ENCODE assay signal across 10 cellular contexts in the genomic region with DNA sequence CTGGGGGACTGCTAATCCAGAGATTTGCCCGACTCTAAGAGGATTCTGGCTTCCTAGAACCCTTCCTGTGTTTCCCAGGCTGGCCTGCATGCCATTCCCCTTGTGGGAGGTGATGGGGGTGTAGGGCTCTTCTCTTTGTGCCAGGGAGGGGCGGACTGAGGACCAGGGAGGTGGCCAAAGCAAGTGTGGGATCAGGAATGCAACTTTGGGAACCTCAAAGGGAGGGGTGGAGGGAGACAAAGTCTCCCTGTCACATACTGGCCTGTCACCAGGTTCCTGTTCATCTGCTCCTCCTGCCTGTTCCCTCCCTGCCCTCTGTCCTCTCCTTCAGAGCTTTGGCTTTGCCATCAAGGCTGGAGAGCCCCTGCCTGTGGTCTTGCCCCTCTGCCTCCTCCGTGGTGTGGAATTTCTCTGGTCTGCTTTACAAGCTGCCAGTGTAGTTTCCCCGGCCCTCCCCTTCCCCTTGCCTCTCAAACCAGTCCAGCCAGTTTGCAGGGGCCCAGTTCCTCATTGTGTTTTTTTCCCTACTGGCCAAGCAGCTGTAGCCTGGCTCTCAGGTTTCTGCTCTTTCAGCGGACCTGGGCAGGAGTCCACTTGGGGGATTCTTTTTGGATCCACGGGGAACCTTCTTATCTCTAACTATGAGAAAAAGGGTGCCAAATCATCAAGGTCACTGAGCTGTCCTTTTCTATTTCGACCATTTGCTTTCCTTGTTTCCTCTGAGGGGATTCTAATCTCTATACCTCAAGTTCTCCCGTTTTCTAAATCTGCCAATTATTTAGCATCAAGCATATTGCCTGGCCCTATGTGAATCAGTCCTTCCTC. TPM values are rescaled to one million over a fixed set of nuclear protein-coding genes. Genes with fewer than 3 reads are reported as not detected.
DNase-seq lines count a peak whose midpoint lies in the region; ATAC-seq, FAIRE-seq and TF ChIP-seq lines count a peak whose summit lies in the region.
"Had no signal": no experiment of that assay in that cellular context is flagged by ENCODE, and none has a peak within 500 bp of the region (broad histone marks: within the 10 kb centered on the region; RNA-seq: fewer than 3 reads in every experiment).

No MANE protein-coding gene starts in this region.

- no peaks in the 10 kb centered on the region for H3K79me1 ChIP-seq in H9 (ENCODE audit: insufficient read depth, low read depth, low read length, poor library complexity, severe bottlenecking)

- no peak overlapping the region for H3K4me3 ChIP-seq in NT2/D1 (ENCODE audit: insufficient read length, low read depth)
- H3K4me3 ChIP-seq in pancreas = peak overlapping the region; percentile 56 to 82 (median 78)

- WGBS in H9 (ENCODE audit: extremely low coverage, insufficient read length, low lambda C conversion rate) = no CpG with 5 or more reads among the region's 8 CpGs
- 10 to 12% methylated on average over 8 of the region's 8 CpGs for WGBS in pancreas, 2 donors

- H3K9me3 ChIP-seq in H9 (ENCODE audit: control insufficient read depth, low read depth, low read length) (no peaks in the 10 kb centered on the region), NT2/D1 (ENCODE audit: insufficient read depth, low read length) (no peaks in the 10 kb centered on the region), pancreas (no peaks in the 10 kb centered on the region)
- H3K9me3 ChIP-seq: tibial artery had no signal

- H3K4me1 Mint-ChIP-seq in H9 (peaks cover 48 to 53% of the 10 kb centered on the region in 2 experiments), HFFc6 (ENCODE audit: low read depth) (peaks cover 19% of the 10 kb centered on the region)

- H2BK12ac ChIP-seq in H9 (ENCODE audit: insufficient read length, low read depth, low read length) = no peak overlapping the region

- no peak overlapping the region for H3K56ac ChIP-seq in H9 (ENCODE audit: insufficient read length, low read depth, low read length)

- peak; percentile 41 for ATAC-seq in esophagus mucosa
- ATAC-seq in pancreas = peak; percentile 64 to 73 (median 68)
- ATAC-seq in HG03135 (IDR thresholded peaks at IDR 0.05; ENCODE audit: unreplicated experiment) = no peak

- intact Hi-C loops in pancreas (cut with DNase I) = no loop called here

- H2AFZ ChIP-seq in H9 (ENCODE audit: low read length) = no peak overlapping the region

- H3K36me3 ChIP-seq in NT2/D1 (ENCODE audit: insufficient read depth, insufficient read length, low read length) (no peaks in the 10 kb centered on the region), pancreas (no peaks in the 10 kb centered on the region)
- H3K36me3 ChIP-seq: tibial artery had no signal

- peak overlapping the region; percentile 89 to 91 for H3K4me3 Mint-ChIP-seq in H9
- no peak overlapping the region; the same call in 1 of the 2 replicates for H3K4me3 Mint-ChIP-seq in HFFc6

- H3K9me3 Mint-ChIP-seq in H9 (no peaks in the 10 kb centered on the region), HFFc6 (no peaks in the 10 kb centered on the region)

- H3K4me1 ChIP-seq in H9 (ENCODE audit: insufficient read depth, low read length) (peaks cover 15% of the 10 kb centered on the region; the same call in 1 of the 2 replicates), NT2/D1 (ENCODE audit: insufficient read depth, insufficient read length) (peaks cover 22% of the 10 kb centered on the region), pancreas (peaks cover 11 to 29% (median 28%) of the 10 kb centered on the region in 3 donors)

- H2BK120ac ChIP-seq in H9 (ENCODE audit: low read depth, low read length, poor library complexity, severe bottlenecking) = no peak overlapping the region

- TF ChIP-seq CTCF in H9 (conservative IDR thresholded peaks at IDR 0.05) = no peak
- TF ChIP-seq CTCF in pancreas (IDR thresholded peaks at IDR 0.05) = no peak
- TF ChIP-seq CTCF in HFFc6 (IDR thresholded peaks at IDR 0.05) = no peak

- H2AK5ac ChIP-seq in H9 (ENCODE audit: insufficient read length, low read length) = no peak overlapping the region

- no peak overlapping the region for H2BK5ac ChIP-seq in H9 (ENCODE audit: insufficient read length, low read length)

- H3K27me3 Mint-ChIP-seq in H9 (ENCODE audit: low read depth) = no peaks in the 10 kb centered on the region
- H3K27me3 Mint-ChIP-seq in HFFc6 (ENCODE audit: insufficient read depth) = peaks cover 22% of the 10 kb centered on the region

- peak overlapping the region; percentile 18 for H3K14ac ChIP-seq in H9 (ENCODE audit: insufficient read depth, low read length)

- peak overlapping the region; percentile 23 for H3K18ac ChIP-seq in H9 (ENCODE audit: insufficient read length, low read depth, low read length)

- H3K9ac ChIP-seq in H9 (ENCODE audit: extremely low read depth, insufficient read length, low read length) (peak overlapping the region; percentile 13), NT2/D1 (ENCODE audit: insufficient read length, low read depth) (peak overlapping the region; percentile 85)

- H3K27ac ChIP-seq in H9 (ENCODE audit: insufficient read length, low read depth, low read length) = peak overlapping the region; percentile 36
- H3K27ac ChIP-seq in pancreas = peak overlapping the region; percentile 90 to 98 (median 94)
- H3K27ac ChIP-seq: tibial artery had no signal

- H3K27ac Mint-ChIP-seq in H9 (peak overlapping the region; percentile 97), HFFc6 (no peak overlapping the region)

- no peak overlapping the region for H3T11ph ChIP-seq in H9 (ENCODE audit: low read length)

- no peak for FAIRE-seq in pancreas (lab: Jason Lieb, UNC)
- FAIRE-seq: TTC549 had no signal

- DNase-seq in H9 = peak; percentile 84
- no peak for DNase-seq in NT2/D1 (ENCODE audit: low read depth, low spot score)
- peak; percentile 77 to 90 (median 89) for DNase-seq in pancreas
- DNase-seq in KG1 (lab: John Stamatoyannopoulos, UW) = no peak
- no peak for DNase-seq in NCI-H446 treated with DMSO at 0.1 percent for 48 hours (lab: John Stamatoyannopoulos, UW)
- no peak for DNase-seq in HFFc6
- DNase-seq: tibial artery had no signal

- H4K91ac ChIP-seq in H9 (ENCODE audit: insufficient read length, low read depth, low read length) = no peak overlapping the region

- H2BK20ac ChIP-seq in H9 (ENCODE audit: low read depth, low read length, poor library complexity, severe bottlenecking) = no peak overlapping the region

- H2BK15ac ChIP-seq in H9 (ENCODE audit: low read depth, low read length) = no peak overlapping the region

- H3K79me2 ChIP-seq in H9 (ENCODE audit: insufficient read depth, low read length) = no peaks in the 10 kb centered on the region

- H4K5ac ChIP-seq in H9 (ENCODE audit: insufficient read length, low read depth, low read length) = no peak overlapping the region

- no peak overlapping the region for H3K23ac ChIP-seq in H9 (ENCODE audit: insufficient read length, low read depth, low read length)

- H3K23me2 ChIP-seq in H9 (ENCODE audit: insufficient read length, low read depth, low read length, poor library complexity, severe bottlenecking) = peaks cover 21% of the 10 kb centered on the region

- no peak overlapping the region for H3K4ac ChIP-seq in H9 (ENCODE audit: low read depth, low read length)

- H4K8ac ChIP-seq in H9 (replicated peaks; ENCODE audit: insufficient read length, low read depth, low read length) = no peak overlapping the region

- H3K4me2 ChIP-seq in H9 (ENCODE audit: insufficient read depth, insufficient read length, low read length) = peak overlapping the region; percentile 76

- H3K27me3 ChIP-seq in H9 (ENCODE audit: insufficient read depth, low read length) (no peaks in the 10 kb centered on the region), NT2/D1 (ENCODE audit: insufficient read depth, insufficient read length) (no peaks in the 10 kb centered on the region), pancreas (no peaks in the 10 kb centered on the region)

- H3K36me3 Mint-ChIP-seq in H9 (ENCODE audit: insufficient read depth in 1 of 3, low read depth in 3 of 3) = no peaks in the 10 kb centered on the region; a peak in 3 of 7 replicates
- no peaks in the 10 kb centered on the region for H3K36me3 Mint-ChIP-seq in HFFc6 (ENCODE audit: low read depth)

- H4K20me1 ChIP-seq in H9 (ENCODE audit: control insufficient read depth, insufficient read depth, insufficient read length) = no peaks in the 10 kb centered on the region

RNA-seq across cellular contexts. Expression of a gene that starts 1.8 kb away (rescaled TPM):
- total RNA-seq in H9 (2021) (29.9 and 30.9 TPM in 2 replicates), esophagus mucosa (9.3 TPM), pancreas (10 to 100 TPM; 26.9 to 47.5 (median 35.8) TPM)
- 10 to 100 TPM; 40.6 to 63.2 TPM for polyA plus RNA-seq in pancreas
- total RNA-seq in HFFc6 (2021; fragmentation: NEBNext Ultra II Directional; extraction: Animal tissue kit (Norgen Biotek cat#: 25700)) = under 1 TPM; 0.17 to 0.28 (median 0.21) TPM

RNA-seq across cellular contexts. Expression of a gene that starts 27.1 kb away (rescaled TPM):
- total RNA-seq in H9 (2021) (6.2 and 6.5 TPM in 2 replicates), esophagus mucosa (36.6 TPM), pancreas (10 to 100 TPM in 5 of 6 donors, 1 to 10 TPM in 1; 8.2 to 16.1 (median 11.6) TPM)
- 1 to 10 TPM; 7.1 to 8.5 TPM for polyA plus RNA-seq in pancreas
- 10 to 100 TPM in 2 of 6 experiments, 1 to 10 TPM in 4; 6.5 to 20.2 (median 7.3) TPM for total RNA-seq in HFFc6 (2021; fragmentation: NEBNext Ultra II Directional; extraction: Animal tissue kit (Norgen Biotek cat#: 25700))

RNA-seq across cellular contexts. Expression of a gene that starts 53.7 kb away (rescaled TPM):
- total RNA-seq in H9 (2021) (93.0 and 102 TPM in 2 replicates), esophagus mucosa (37.5 TPM), pancreas (10 to 100 TPM; 24.5 to 61.0 (median 32.4) TPM)
- 10 to 100 TPM; 30.4 to 45.6 TPM for polyA plus RNA-seq in pancreas
- total RNA-seq in HFFc6 (2021; fragmentation: NEBNext Ultra II Directional; extraction: Animal tissue kit (Norgen Biotek cat#: 25700)) = 10 to 100 TPM; 34.9 to 40.3 (median 37.9) TPM

Comparison
In these comparisons a context has a peak if more than half of its experiments do, and no peak if none do; other contexts are left out.
1. DNase-seq: peak in H9 (single experiment) and pancreas (6 of 6); none in NT2/D1 (single experiment), KG1 (single experiment), NCI-H446 treated with DMSO at 0.1 percent for 48 hours (single experiment) and HFFc6 (single experiment).